9 cellular contexts compared by ENCODE assay signal in the genomic region with DNA sequence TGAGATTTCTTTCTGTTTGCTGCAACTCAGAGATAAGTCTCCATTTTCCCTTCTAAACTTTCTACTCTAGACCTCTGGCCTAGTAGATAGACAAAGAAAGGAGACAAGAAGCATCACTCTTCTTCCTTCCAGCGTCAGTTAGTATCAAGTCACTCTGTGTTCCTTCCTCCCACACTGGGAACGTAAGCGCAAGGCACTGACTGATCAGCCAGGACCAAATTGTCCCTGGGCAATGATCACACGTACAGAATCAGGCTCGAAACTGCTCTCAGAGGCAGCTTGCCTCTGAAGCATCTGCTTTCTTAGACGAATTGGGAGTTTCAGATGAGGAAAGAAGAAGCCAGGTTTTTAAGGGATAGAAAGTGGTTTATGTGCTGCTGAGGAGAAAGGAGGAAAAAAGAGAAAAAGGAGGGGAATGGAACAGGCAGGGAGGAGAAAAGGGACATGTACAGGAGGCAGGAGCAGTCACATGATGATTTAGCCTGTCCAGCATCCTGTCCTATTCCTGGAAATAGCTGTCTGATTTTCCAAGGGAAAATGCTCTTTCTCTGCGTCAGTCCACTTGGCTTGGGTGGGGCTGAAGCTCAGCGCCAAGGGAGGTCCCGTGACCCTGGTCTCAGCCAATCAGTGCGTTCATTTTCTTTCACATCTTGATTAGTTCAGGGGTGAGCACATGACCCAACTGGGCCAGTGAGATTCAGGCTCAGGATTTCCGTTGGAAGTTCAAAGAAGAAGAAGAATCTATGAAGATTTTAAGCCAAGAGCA.
DNase-seq lines count a peak whose midpoint lies in the region; ATAC-seq and TF ChIP-seq lines count a peak whose summit lies in the region.
"Had no signal": no experiment of that assay in that cellular context is flagged by ENCODE, and none has a peak within 500 bp of the region (broad histone marks: within the 10 kb centered on the region; RNA-seq: fewer than 3 reads in every experiment).

No MANE protein-coding gene starts in this region.

- no peak overlapping the region for H2BK5ac ChIP-seq in neuronal stem cell (ENCODE audit: low read length)

- no peak overlapping the region for H2BK12ac ChIP-seq in neuronal stem cell (ENCODE audit: low read length)

- intact Hi-C loops in transverse colon (cut with DNase I; ENCODE audit: low total_unique reads) = no loop called here

- peak; percentile 92 for ATAC-seq in gastroesophageal sphincter

- H3K14ac ChIP-seq in neuronal stem cell (ENCODE audit: low read length) = no peak overlapping the region

- H3K23ac ChIP-seq in neuronal stem cell (ENCODE audit: low read depth, low read length, poor library complexity) = no peak overlapping the region

- no peaks in the 10 kb centered on the region for H3K79me1 ChIP-seq in neuronal stem cell (ENCODE audit: low read depth, low read length)

- no peak overlapping the region for H2BK15ac ChIP-seq in neuronal stem cell (ENCODE audit: low read length)

- in situ Hi-C loops in transverse colon (cut with MboI; ENCODE audit: low pct_ligation_motif_present in 1 of 4, low pct_unique_long_range_greater_than_20kb in 1 of 4, low sequenced_read_pairs in 3 of 4) = no loop called here

- H3K9ac ChIP-seq in adipocyte (ENCODE audit: low read length) (peak overlapping the region; percentile 82), neuronal stem cell (ENCODE audit: low read depth, low read length, poor library complexity) (no peak overlapping the region)

- WGBS in gastroesophageal sphincter (ENCODE audit: low coverage in 1 of 2), 2 donors = 57 to 79% methylated on average over 5 to 11 of the region's 11 CpGs
- WGBS in neuronal stem cell (ENCODE audit: extremely low coverage in 2 of 2, insufficient read length in 2 of 2, insufficient replicate concordance in 1 of 2), 2 donors = no CpG with 5 or more reads among the region's 11 CpGs
- 75 to 83% methylated on average over 6 to 11 of the region's 11 CpGs for WGBS in transverse colon (ENCODE audit: low coverage in 1 of 2), 2 donors

- peaks cover 15% of the 10 kb centered on the region for H3K4me1 ChIP-seq in adipocyte (ENCODE audit: control insufficient read depth, insufficient read depth, low read length)
- peaks cover 0 to 14% (median 0%) of the 10 kb centered on the region in 3 donors for H3K4me1 ChIP-seq in gastroesophageal sphincter
- no peaks in the 10 kb centered on the region for H3K4me1 ChIP-seq in neuronal stem cell (ENCODE audit: control insufficient read depth in 2 of 2, insufficient read depth in 1 of 2, low read depth in 1 of 2, low read length in 2 of 2)
- H3K4me1 ChIP-seq in transverse colon = no peaks in the 10 kb centered on the region

- no peaks in the 10 kb centered on the region for H3K9me3 ChIP-seq in adipocyte (ENCODE audit: control insufficient read depth, low read length)
- no peaks in the 10 kb centered on the region for H3K9me3 ChIP-seq in gastroesophageal sphincter
- H3K9me3 ChIP-seq in neuronal stem cell (replicated peaks in 1 of 2; ENCODE audit: control insufficient read depth in 2 of 2, insufficient read depth in 1 of 2, low read depth in 1 of 2, low read length in 2 of 2) = no peaks in the 10 kb centered on the region
- H3K9me3 ChIP-seq in transverse colon = no peaks in the 10 kb centered on the region

- no peak overlapping the region for H2BK120ac ChIP-seq in neuronal stem cell (ENCODE audit: low read depth, low read length)

- H3K27ac ChIP-seq in gastroesophageal sphincter = peak overlapping the region; percentile 47 to 78 (median 69)
- H3K27ac ChIP-seq in neuronal stem cell (replicated peaks; ENCODE audit: low read length) = no peak overlapping the region
- peak overlapping the region; percentile 56 to 72 (median 70) for H3K27ac ChIP-seq in transverse colon

- TF ChIP-seq EP300 in gastroesophageal sphincter (IDR thresholded peaks at IDR 0.05) (no peak), transverse colon (IDR thresholded peaks at IDR 0.05; ENCODE audit: low read depth) (no peak)

- TF ChIP-seq POLR2A in gastroesophageal sphincter (IDR thresholded peaks at IDR 0.05) (no peak), transverse colon (IDR thresholded peaks at IDR 0.05) (no peak)

- no peak overlapping the region for H4K91ac ChIP-seq in neuronal stem cell (ENCODE audit: low read depth, low read length, poor library complexity)

- H4K8ac ChIP-seq in neuronal stem cell (ENCODE audit: low read depth, low read length) = no peak overlapping the region

- no peaks in the 10 kb centered on the region for H3K36me3 ChIP-seq in adipocyte (ENCODE audit: control insufficient read depth, insufficient read depth, low read length, severe bottlenecking)
- no peaks in the 10 kb centered on the region for H3K36me3 ChIP-seq in gastroesophageal sphincter
- no peaks in the 10 kb centered on the region for H3K36me3 ChIP-seq in neuronal stem cell (replicated peaks in 1 of 2; ENCODE audit: control insufficient read depth in 2 of 2, insufficient read depth in 2 of 2, low read length in 2 of 2)
- no peaks in the 10 kb centered on the region for H3K36me3 ChIP-seq in transverse colon

- H2AK5ac ChIP-seq in neuronal stem cell (ENCODE audit: low read depth, low read length) = no peak overlapping the region

- no peak overlapping the region for H3K4ac ChIP-seq in neuronal stem cell (ENCODE audit: low read length)

- CTCF ChIA-PET in HEK293T (lab: Yijun Ruan, JAX) = interaction anchor here (1.0 kb wide), 1 partner anchor 66 kb away, joined by 3 read pairs; no protein-coding TSS in a partner anchor

- peak overlapping the region; percentile 36 for H2AFZ ChIP-seq in neuronal stem cell (ENCODE audit: low read length)

- no peak for TF ChIP-seq CTCF in gastroesophageal sphincter (IDR thresholded peaks at IDR 0.05)
- no peak for TF ChIP-seq CTCF in transverse colon (IDR thresholded peaks at IDR 0.05)

- POLR2A ChIA-PET in HEK293T (lab: Yijun Ruan, JAX) = no interaction called here

- H3K27me3 ChIP-seq in adipocyte (replicated peaks; ENCODE audit: control insufficient read depth, insufficient read depth, low read length) = no peaks in the 10 kb centered on the region
- H3K27me3 ChIP-seq in gastroesophageal sphincter = no peaks in the 10 kb centered on the region
- H3K27me3 ChIP-seq in neuronal stem cell (ENCODE audit: control insufficient read depth in 3 of 3, insufficient read depth in 3 of 3, low read depth in 1 of 3, low read length in 3 of 3) = no peaks in the 10 kb centered on the region
- no peaks in the 10 kb centered on the region for H3K27me3 ChIP-seq in transverse colon

- H3K4me2 ChIP-seq in neuronal stem cell (ENCODE audit: insufficient read depth, low read length, poor library complexity, severe bottlenecking) = no peak overlapping the region

- no peak for DNase-seq in adipocyte (ENCODE audit: low read depth)
- DNase-seq in neuronal stem cell (ENCODE audit: low spot score) = no peak
- DNase-seq in transverse colon = peak; percentile 45
- DNase-seq in RKO (ENCODE audit: low spot score) = no peak
- DNase-seq in NCI-H2029 treated with DMSO at 0.1 percent for 48 hours (lab: John Stamatoyannopoulos, UW) = no peak
- DNase-seq in HEK293T (ENCODE audit: extremely low spot score) = no peak
- DNase-seq in NCI-H526 treated with DMSO at 0.1 percent for 48 hours (lab: John Stamatoyannopoulos, UW) = no peak
- DNase-seq: activated T-cell treated with anti-CD3 and anti-CD28 coated beads, Interleukin-2, amount 50 U/mL, for 1 hour had no signal

- peak overlapping the region; percentile 64 for H3K4me3 ChIP-seq in adipocyte (ENCODE audit: low read length)
- no peak overlapping the region for H3K4me3 ChIP-seq in gastroesophageal sphincter
- H3K4me3 ChIP-seq in neuronal stem cell (ENCODE audit: low read length in 2 of 2) = no peak overlapping the region
- H3K4me3 ChIP-seq in transverse colon = no peak overlapping the region

- no peak overlapping the region for H3K18ac ChIP-seq in neuronal stem cell (ENCODE audit: low read length)

TF ChIP-seq in HEK293T, 16 proteins besides CTCF, POLR2A, EP300 and RAD21:
- TF ChIP-seq FOXA1 (IDR thresholded peaks at IDR 0.05) (no peak), SP1 (IDR thresholded peaks at IDR 0.05) (no peak), FOXM1 (IDR thresholded peaks at IDR 0.05; ENCODE audit: borderline replicate concordance) (no peak), HDGF (IDR thresholded peaks at IDR 0.05; ENCODE audit: borderline replicate concordance) (no peak), ARNT (IDR thresholded peaks at IDR 0.05) (no peak), CTBP1 (IDR thresholded peaks at IDR 0.05; ENCODE audit: borderline replicate concordance) (no peak), FOXK2 (IDR thresholded peaks at IDR 0.05) (no peak), ELF4 (IDR thresholded peaks at IDR 0.05) (no peak), LEF1 (IDR thresholded peaks at IDR 0.05; ENCODE audit: borderline replicate concordance) (no peak), TARDBP (IDR thresholded peaks at IDR 0.05) (no peak), SUZ12 (IDR thresholded peaks at IDR 0.05) (no peak), BHLHE40 (IDR thresholded peaks at IDR 0.05; ENCODE audit: borderline replicate concordance) (no peak), NFRKB (IDR thresholded peaks at IDR 0.05) (no peak), L3MBTL2 (conservative IDR thresholded peaks at IDR 0.05) (no peak), ZNF384 (IDR thresholded peaks at IDR 0.05) (no peak)
- TF ChIP-seq, protein P1, sequence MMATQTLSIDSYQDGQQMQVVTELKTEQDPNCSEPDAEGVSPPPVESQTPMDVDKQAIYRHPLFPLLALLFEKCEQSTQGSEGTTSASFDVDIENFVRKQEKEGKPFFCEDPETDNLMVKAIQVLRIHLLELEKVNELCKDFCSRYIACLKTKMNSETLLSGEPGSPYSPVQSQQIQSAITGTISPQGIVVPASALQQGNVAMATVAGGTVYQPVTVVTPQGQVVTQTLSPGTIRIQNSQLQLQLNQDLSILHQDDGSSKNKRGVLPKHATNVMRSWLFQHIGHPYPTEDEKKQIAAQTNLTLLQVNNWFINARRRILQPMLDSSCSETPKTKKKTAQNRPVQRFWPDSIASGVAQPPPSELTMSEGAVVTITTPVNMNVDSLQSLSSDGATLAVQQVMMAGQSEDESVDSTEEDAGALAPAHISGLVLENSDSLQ (IDR thresholded peaks at IDR 0.05) = no peak
